In genomic region chr12:93784339-93785086, GRCh38 we compare ENCODE assay signal across 1 cellular context.
A peak's percentile ranks its signal among the peaks of the same experiment; 100 is the strongest.
TF ChIP-seq lines count a peak whose summit lies in the region.

No MANE protein-coding gene starts in this region.

TF ChIP-seq in HepG2, 621 proteins besides CTCF, POLR2A, EP300 and RAD21 (continued from another document):
- TF ChIP-seq, protein P1, sequence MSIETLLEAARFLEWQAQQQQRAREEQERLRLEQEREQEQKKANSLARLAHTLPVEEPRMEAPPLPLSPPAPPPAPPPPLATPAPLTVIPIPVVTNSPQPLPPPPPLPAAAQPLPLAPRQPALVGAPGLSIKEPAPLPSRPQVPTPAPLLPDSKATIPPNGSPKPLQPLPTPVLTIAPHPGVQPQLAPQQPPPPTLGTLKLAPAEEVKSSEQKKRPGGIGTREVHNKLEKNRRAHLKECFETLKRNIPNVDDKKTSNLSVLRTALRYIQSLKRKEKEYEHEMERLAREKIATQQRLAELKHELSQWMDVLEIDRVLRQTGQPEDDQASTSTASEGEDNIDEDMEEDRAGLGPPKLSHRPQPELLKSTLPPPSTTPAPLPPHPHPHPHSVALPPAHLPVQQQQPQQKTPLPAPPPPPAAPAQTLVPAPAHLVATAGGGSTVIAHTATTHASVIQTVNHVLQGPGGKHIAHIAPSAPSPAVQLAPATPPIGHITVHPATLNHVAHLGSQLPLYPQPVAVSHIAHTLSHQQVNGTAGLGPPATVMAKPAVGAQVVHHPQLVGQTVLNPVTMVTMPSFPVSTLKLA (IDR thresholded peaks at IDR 0.05): 0 out of 2 replicates have a peak, but pooled peaks have one; percentile 21
- TF ChIP-seq SRF (IDR thresholded peaks at IDR 0.05; ENCODE audit: low read depth, low read length): no peak
- no peak for TF ChIP-seq ZKSCAN5 (CRISPR knock-in tag; IDR thresholded peaks at IDR 0.05)
- peak; percentile 47; the same call in 1 of the 2 replicates for TF ChIP-seq MYC (CRISPR knock-in tag; IDR thresholded peaks at IDR 0.05; ENCODE audit: borderline replicate concordance)
- TF ChIP-seq ZNF609 (CRISPR knock-in tag; IDR thresholded peaks at IDR 0.05; ENCODE audit: borderline replicate concordance): no peak
- TF ChIP-seq CHD4 (IDR thresholded peaks at IDR 0.05; ENCODE audit: borderline replicate concordance, low read length): no peak
- no peak for TF ChIP-seq ZNF564 (CRISPR knock-in tag; IDR thresholded peaks at IDR 0.05)
- no peak for TF ChIP-seq ZNF546 (CRISPR knock-in tag; conservative IDR thresholded peaks at IDR 0.05)
- TF ChIP-seq MAX (IDR thresholded peaks at IDR 0.05): peak; percentile 66
- TF ChIP-seq SNAI1 (CRISPR knock-in tag; IDR thresholded peaks at IDR 0.05; ENCODE audit: borderline replicate concordance): no peak
- TF ChIP-seq SOX13 (IDR thresholded peaks at IDR 0.05): no peak
- peak in 1 of 2 experiments; percentile 61; a peak in 1 of 4 replicates for TF ChIP-seq SOX13 (CRISPR knock-in tag; conservative IDR thresholded peaks at IDR 0.05 in 1 of 2, IDR thresholded peaks at IDR 0.05 in 1 of 2)
- TF ChIP-seq NCOA2 (CRISPR knock-in tag; IDR thresholded peaks at IDR 0.05): 0 out of 2 replicates have a peak, but pooled peaks have one; percentile 12
- no peak for TF ChIP-seq ZNF616 (CRISPR knock-in tag; IDR thresholded peaks at IDR 0.05; ENCODE audit: low read depth)
- no peak for TF ChIP-seq MEF2D (CRISPR knock-in tag; IDR thresholded peaks at IDR 0.05)
- TF ChIP-seq RFXANK (CRISPR knock-in tag; IDR thresholded peaks at IDR 0.05): no peak
- TF ChIP-seq SMYD3 (CRISPR knock-in tag; IDR thresholded peaks at IDR 0.05): no peak
- no peak for TF ChIP-seq ZNF703 (CRISPR knock-in tag; IDR thresholded peaks at IDR 0.05; ENCODE audit: borderline replicate concordance)
- TF ChIP-seq MAF1 (CRISPR knock-in tag; IDR thresholded peaks at IDR 0.05; ENCODE audit: borderline replicate concordance): no peak
- peak; percentile 96 for TF ChIP-seq ZNF768 (CRISPR knock-in tag; IDR thresholded peaks at IDR 0.05)
- TF ChIP-seq HNF4A (CRISPR knock-in tag; IDR thresholded peaks at IDR 0.05): 0 out of 2 replicates have a peak, but pooled peaks have one; percentile 6
- TF ChIP-seq KDM4B (CRISPR knock-in tag; IDR thresholded peaks at IDR 0.05): no peak
- TF ChIP-seq ZNF678 (CRISPR knock-in tag; IDR thresholded peaks at IDR 0.05): no peak
- TF ChIP-seq SOX5 (CRISPR knock-in tag; IDR thresholded peaks at IDR 0.05; ENCODE audit: borderline replicate concordance): peak; percentile 50
- TF ChIP-seq MTF1 (CRISPR knock-in tag; IDR thresholded peaks at IDR 0.05): no peak
- no peak for TF ChIP-seq NONO (IDR thresholded peaks at IDR 0.05)
- TF ChIP-seq NONO (CRISPR knock-in tag; conservative IDR thresholded peaks at IDR 0.05): no peak
- no peak for TF ChIP-seq IKZF1 (IDR thresholded peaks at IDR 0.05)
- TF ChIP-seq, protein P2, sequence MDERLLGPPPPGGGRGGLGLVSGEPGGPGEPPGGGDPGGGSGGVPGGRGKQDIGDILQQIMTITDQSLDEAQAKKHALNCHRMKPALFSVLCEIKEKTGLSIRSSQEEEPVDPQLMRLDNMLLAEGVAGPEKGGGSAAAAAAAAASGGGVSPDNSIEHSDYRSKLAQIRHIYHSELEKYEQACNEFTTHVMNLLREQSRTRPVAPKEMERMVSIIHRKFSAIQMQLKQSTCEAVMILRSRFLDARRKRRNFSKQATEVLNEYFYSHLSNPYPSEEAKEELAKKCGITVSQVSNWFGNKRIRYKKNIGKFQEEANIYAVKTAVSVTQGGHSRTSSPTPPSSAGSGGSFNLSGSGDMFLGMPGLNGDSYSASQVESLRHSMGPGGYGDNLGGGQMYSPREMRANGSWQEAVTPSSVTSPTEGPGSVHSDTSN (CRISPR knock-in tag; IDR thresholded peaks at IDR 0.05): no peak
- no peak for TF ChIP-seq ZNF326 (CRISPR knock-in tag; IDR thresholded peaks at IDR 0.05; ENCODE audit: borderline replicate concordance)
- no peak for TF ChIP-seq DR1 (CRISPR knock-in tag; IDR thresholded peaks at IDR 0.05)
- TF ChIP-seq SCMH1 (CRISPR knock-in tag; IDR thresholded peaks at IDR 0.05; ENCODE audit: borderline replicate concordance): no peak
- no peak for TF ChIP-seq NCOA5 (CRISPR knock-in tag; IDR thresholded peaks at IDR 0.05)
